In the genomic region with DNA sequence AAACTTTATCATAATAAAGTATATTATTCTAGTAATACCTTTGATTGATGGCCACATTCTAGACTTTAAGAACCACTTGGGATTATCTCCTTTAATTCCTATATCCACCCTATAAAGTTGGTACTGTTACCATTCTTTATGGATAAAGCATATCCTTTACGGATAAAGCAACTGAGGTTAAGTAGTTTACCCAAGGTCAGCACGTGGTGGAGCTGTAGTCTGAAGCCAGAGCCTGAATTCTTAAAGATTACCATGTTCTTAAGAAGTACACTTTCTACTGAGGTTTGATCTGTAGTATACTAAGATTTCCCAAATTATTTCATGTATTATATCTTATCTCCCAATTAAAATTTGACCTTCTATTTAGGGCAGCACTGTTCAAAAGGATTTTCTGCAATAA, we compare ENCODE assay signal across 9 cellular contexts. TPM values are rescaled to one million over a fixed set of nuclear protein-coding genes. Genes with fewer than 3 reads are reported as not detected.
DNase-seq lines count a peak whose midpoint lies in the region; FAIRE-seq and TF ChIP-seq lines count a peak whose summit lies in the region.
"Had no signal": no experiment of that assay in that cellular context is flagged by ENCODE, and none has a peak within 500 bp of the region (broad histone marks: within the 10 kb centered on the region; RNA-seq: fewer than 3 reads in every experiment).

No MANE protein-coding gene starts in this region.

- H3K4me3 ChIP-seq in GM12865 (ENCODE audit: low read depth, low read length) (no peak overlapping the region), foreskin fibroblast (ENCODE audit: low read depth in 1 of 2, low read length in 2 of 2) (no peak overlapping the region)

- intact Hi-C loops in posterior vena cava (cut with DNase I), result no loop called here

- FAIRE-seq in urothelium cell line (lab: Jason Lieb, UNC), result no peak

- no peak for DNase-seq in AG09319 (ENCODE audit: extremely low read depth, low read depth)
- DNase-seq in GM12865 (ENCODE audit: low read depth), result peak; percentile 30
- DNase-seq in RPMI7951 (ENCODE audit: low read depth), result peak; percentile 36
- DNase-seq in foreskin fibroblast, result peak in 1 of 2 donors; percentile 68
- DNase-seq in posterior vena cava (ENCODE audit: low spot score), result no peak
- no peak for DNase-seq in cortex of kidney (lab: John Stamatoyannopoulos, UW)
- DNase-seq in urothelium cell line (ENCODE audit: low spot score), result no peak
- DNase-seq in DMS153 treated with DMSO at 0.1 percent for 48 hours (lab: John Stamatoyannopoulos, UW; ENCODE audit: unreplicated experiment), result no peak

- peak; percentile 41 for TF ChIP-seq CTCF in AG09319 (IDR thresholded peaks at IDR 0.05; ENCODE audit: low read depth, low read length)
- no peak for TF ChIP-seq CTCF in GM12865 (IDR thresholded peaks at IDR 0.05; ENCODE audit: insufficient read depth, low read depth, low read length, missing control alignments)
- TF ChIP-seq CTCF in foreskin fibroblast (IDR thresholded peaks at IDR 0.05; ENCODE audit: low read depth, low read length), result peak; percentile 13

RNA-seq across cellular contexts. Expression of a gene that starts 3.0 kb away (rescaled TPM):
- 12.8 and 17.9 TPM in 2 replicates for total RNA-seq in RPMI7951 (2014; rRNA removed; shearing (Covaris generic))
- total RNA-seq in posterior vena cava, result 10 to 100 TPM; 41.5 to 43.3 TPM

RNA-seq across cellular contexts. Expression of a gene that starts 38.4 kb away (rescaled TPM):
- 0.10 and 0.36 TPM in 2 replicates for total RNA-seq in RPMI7951 (2014; rRNA removed; shearing (Covaris generic))
- 10 to 100 TPM in 1 of 2 donors, 1 to 10 TPM in 1; 9.2 to 11.3 TPM for total RNA-seq in posterior vena cava
- total RNA-seq: T-helper 1 cell treated with Interleukin-12 subunit alpha and Interleukin-12 subunit beta and Interleukin-4 antibody, amounts not matched to agents 30 ng/mL and 1 ng/mL, for 36 hours had no signal

Comparison
In these comparisons a context has a peak if more than half of its experiments do, and no peak if none do; other contexts are left out.
1. DNase-seq: peak in GM12865 (single experiment) and RPMI7951 (single experiment); none in AG09319 (single experiment), posterior vena cava (single experiment), cortex of kidney (single experiment), urothelium cell line (single experiment) and DMS153 treated with DMSO at 0.1 percent for 48 hours (single experiment).